ENCODE assay signal across 16 cellular contexts in the genomic region with DNA sequence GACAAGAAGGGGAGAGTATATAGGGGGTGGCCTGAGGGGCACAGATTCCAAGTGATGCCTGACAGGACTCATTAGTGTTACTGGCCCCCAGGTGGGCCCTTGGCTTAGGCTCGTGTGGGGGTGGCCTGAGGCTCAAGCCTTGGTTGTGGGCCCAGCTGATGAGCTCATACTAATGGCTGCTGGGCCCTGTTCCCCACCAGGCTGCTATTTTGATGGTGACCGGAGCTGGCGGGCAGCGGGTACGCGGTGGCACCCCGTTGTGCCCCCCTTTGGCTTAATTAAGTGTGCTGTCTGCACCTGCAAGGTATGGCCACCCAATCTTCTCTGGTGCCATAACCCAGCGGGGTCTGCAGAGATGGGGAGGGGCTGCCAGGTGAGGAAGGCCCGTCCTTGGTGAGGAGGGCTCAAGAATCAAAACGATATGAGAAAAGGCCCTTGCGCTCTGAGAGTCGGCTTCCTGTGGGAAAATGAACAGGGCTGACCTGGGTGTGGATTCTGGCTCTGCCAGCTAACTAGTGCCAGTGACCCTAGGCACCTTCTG. TPM values are rescaled to one million over a fixed set of nuclear protein-coding genes. Genes with fewer than 3 reads are reported as not detected.
A peak's percentile ranks its signal among the peaks of the same experiment; 100 is the strongest.
DNase-seq lines count a peak whose midpoint lies in the region; ATAC-seq and TF ChIP-seq lines count a peak whose summit lies in the region.
"Had no signal": no experiment of that assay in that cellular context is flagged by ENCODE, and none has a peak within 500 bp of the region (broad histone marks: within the 10 kb centered on the region; RNA-seq: fewer than 3 reads in every experiment).

No MANE protein-coding gene starts in this region.

- no peak for ATAC-seq in CD8-positive, alpha-beta T cell
- ATAC-seq: A549 had no signal

- CTCF ChIA-PET in OCI-LY7 (lab: Charles Lee; ENCODE audit: unreplicated experiment): no interaction called here
- CTCF ChIA-PET in CD8-positive, alpha-beta T cell (lab: Charles Lee): no interaction called here

- H3K9ac ChIP-seq in neural progenitor cell: no peak overlapping the region
- H3K9ac ChIP-seq: BLaER1 treated with 17β-estradiol and CSF1 and Interleukin-3, amounts not matched to agents 10 nM and 100 nM had no signal

- H3K4me1 ChIP-seq in neural progenitor cell (no peaks in the 10 kb centered on the region), osteoblast (ENCODE audit: insufficient read depth, low read length) (no peaks in the 10 kb centered on the region), OCI-LY7 (ENCODE audit: insufficient read depth, low read length, poor library complexity, severe bottlenecking) (no peaks in the 10 kb centered on the region)
- no peaks in the 10 kb centered on the region for H3K4me1 ChIP-seq in CD8-positive, alpha-beta T cell (ENCODE audit: insufficient read depth, low read length)
- H3K4me1 ChIP-seq: A549; BLaER1 treated with 17β-estradiol and CSF1 and Interleukin-3, amounts not matched to agents 10 nM and 100 nM; Caco-2 had no signal

- peak overlapping the region; percentile 25 for H3K27ac Mint-ChIP-seq in neural progenitor cell
- H3K27ac Mint-ChIP-seq in CD8-positive, alpha-beta T cell: no peak overlapping the region
- H3K27ac Mint-ChIP-seq: B cell; CD4-positive, alpha-beta memory T cell had no signal

- H3K4me3 ChIP-seq in H7 (ENCODE audit: insufficient read depth, low read depth, low read length): no peak overlapping the region
- no peak overlapping the region for H3K4me3 ChIP-seq in neural progenitor cell
- no peak overlapping the region for H3K4me3 ChIP-seq in osteoblast (ENCODE audit: insufficient read depth, low read length)
- H3K4me3 ChIP-seq in OCI-LY7 (ENCODE audit: low read depth, low read length, poor library complexity, severe bottlenecking): no peak overlapping the region
- H3K4me3 ChIP-seq in CD8-positive, alpha-beta T cell (ENCODE audit: low read depth, low read length): no peak overlapping the region
- H3K4me3 ChIP-seq: A549; BLaER1 treated with 17β-estradiol and CSF1 and Interleukin-3, amounts not matched to agents 10 nM and 100 nM had no signal

- H2AFZ ChIP-seq in neural progenitor cell (replicated peaks): no peak overlapping the region
- no peak overlapping the region for H2AFZ ChIP-seq in osteoblast (ENCODE audit: low read length)
- no peak overlapping the region for H2AFZ ChIP-seq in OCI-LY7 (ENCODE audit: low read length)

- H3K27ac ChIP-seq in neural progenitor cell (no peak overlapping the region), osteoblast (ENCODE audit: low read depth, low read length) (no peak overlapping the region), OCI-LY7 (ENCODE audit: low read depth, low read length, poor library complexity, severe bottlenecking) (no peak overlapping the region)
- no peak overlapping the region for H3K27ac ChIP-seq in CD8-positive, alpha-beta T cell (ENCODE audit: low read depth, low read length)
- H3K27ac ChIP-seq: 22Rv1; A549; BLaER1 treated with 17β-estradiol and CSF1 and Interleukin-3, amounts not matched to agents 10 nM and 100 nM; C4-2B had no signal

- POLR2A ChIA-PET in OCI-LY7 (lab: Charles Lee): no interaction called here
- POLR2A ChIA-PET in CD8-positive, alpha-beta T cell (lab: Charles Lee): no interaction called here

- no TSS peak for BruUV-seq in OCI-LY7 (replicated peaks; lab: Mats Ljungman, UMichigan)

- no peaks in the 10 kb centered on the region for H3K36me3 Mint-ChIP-seq in neural progenitor cell
- no peaks in the 10 kb centered on the region for H3K36me3 Mint-ChIP-seq in CD8-positive, alpha-beta T cell
- H3K36me3 Mint-ChIP-seq: CD4-positive, alpha-beta memory T cell had no signal

- H3K27me3 ChIP-seq in H7 (ENCODE audit: control insufficient read depth, insufficient read depth, low read length) (peaks cover 12% of the 10 kb centered on the region), neural progenitor cell (peaks cover 12% of the 10 kb centered on the region), osteoblast (ENCODE audit: insufficient read depth, low read length) (peaks cover 16% of the 10 kb centered on the region)
- peaks cover 2% of the 10 kb centered on the region for H3K27me3 ChIP-seq in CD8-positive, alpha-beta T cell (ENCODE audit: insufficient read depth, low read length)

- no peaks in the 10 kb centered on the region for H3K9me2 ChIP-seq in OCI-LY7 (ENCODE audit: insufficient read depth, low read length)

- H3K27me3 Mint-ChIP-seq in neural progenitor cell (ENCODE audit: insufficient read depth, low read depth): peaks cover 33% of the 10 kb centered on the region
- H3K27me3 Mint-ChIP-seq in CD8-positive, alpha-beta T cell (ENCODE audit: low read depth): peaks cover 35% of the 10 kb centered on the region

- H3F3A ChIP-seq in neural progenitor cell (ENCODE audit: low read depth): peaks cover 4% of the 10 kb centered on the region

- no peak overlapping the region for H3K4me3 Mint-ChIP-seq in neural progenitor cell
- no peak overlapping the region for H3K4me3 Mint-ChIP-seq in CD8-positive, alpha-beta T cell
- H3K4me3 Mint-ChIP-seq: B cell; CD4-positive, alpha-beta memory T cell had no signal

- intact Hi-C loops in OCI-LY7 (cut with micrococcal nuclease; ENCODE audit: unreplicated experiment): no loop called here
- intact Hi-C loops in CD8-positive, alpha-beta T cell (cut with DNase I, micrococcal nuclease): no loop called here

- no peak for TF ChIP-seq CTCF in neural progenitor cell (IDR thresholded peaks at IDR 0.05)
- no peak for TF ChIP-seq CTCF in osteoblast (IDR thresholded peaks at IDR 0.05; ENCODE audit: extremely low read depth, low read depth, low read length)
- TF ChIP-seq CTCF in OCI-LY7 (conservative IDR thresholded peaks at IDR 0.05; ENCODE audit: low read length): no peak
- TF ChIP-seq CTCF in CD8-positive, alpha-beta T cell (IDR thresholded peaks at IDR 0.05): no peak

- H3K9me3 ChIP-seq in neural progenitor cell (ENCODE audit: low read depth) (no peaks in the 10 kb centered on the region), osteoblast (ENCODE audit: low read depth, low read length) (no peaks in the 10 kb centered on the region), OCI-LY7 (ENCODE audit: low read length) (no peaks in the 10 kb centered on the region)
- no peaks in the 10 kb centered on the region for H3K9me3 ChIP-seq in CD8-positive, alpha-beta T cell (ENCODE audit: low read length)
- H3K9me3 ChIP-seq: A549; BLaER1 treated with 17β-estradiol and CSF1 and Interleukin-3, amounts not matched to agents 10 nM and 100 nM; Caco-2 had no signal

- no peak overlapping the region for H3K4me2 ChIP-seq in neural progenitor cell
- no peak overlapping the region for H3K4me2 ChIP-seq in osteoblast (ENCODE audit: insufficient read depth, low read length)
- H3K4me2 ChIP-seq in OCI-LY7 (ENCODE audit: low read length): no peak overlapping the region
- H3K4me2 ChIP-seq: A549; BLaER1 treated with 17β-estradiol and CSF1 and Interleukin-3, amounts not matched to agents 10 nM and 100 nM had no signal

- H4K20me1 ChIP-seq in neural progenitor cell (ENCODE audit: low read depth) (no peaks in the 10 kb centered on the region), osteoblast (ENCODE audit: insufficient read depth, low read length) (no peaks in the 10 kb centered on the region), OCI-LY7 (ENCODE audit: insufficient read depth, low read length) (no peaks in the 10 kb centered on the region)

- DNase-seq in H7 (peak; percentile 41), neural progenitor cell (ENCODE audit: low spot score) (no peak), osteoblast (ENCODE audit: insufficient read length, low spot score, missing footprints) (peak; percentile 78), OCI-LY7 (ENCODE audit: low spot score) (no peak)
- no peak for DNase-seq in CD8-positive, alpha-beta T cell
- DNase-seq: AML-193; Caco-2; Calu3; CD4-positive, alpha-beta memory T cell; DMS79 treated with DMSO at 0.1 percent for 48 hours; GF-D8 had no signal

- no peaks in the 10 kb centered on the region for H3K79me2 ChIP-seq in neural progenitor cell (ENCODE audit: low read depth)
- no peaks in the 10 kb centered on the region for H3K79me2 ChIP-seq in osteoblast (ENCODE audit: insufficient read depth, low read length)
- no peaks in the 10 kb centered on the region for H3K79me2 ChIP-seq in OCI-LY7 (ENCODE audit: insufficient read depth, low read depth, low read length)

- no peaks in the 10 kb centered on the region for H3K36me3 ChIP-seq in H7 (replicated peaks; ENCODE audit: control insufficient read depth, insufficient read depth, low read length)
- no peaks in the 10 kb centered on the region for H3K36me3 ChIP-seq in neural progenitor cell
- H3K36me3 ChIP-seq in osteoblast (ENCODE audit: insufficient read depth, low read length): no peaks in the 10 kb centered on the region
- no peaks in the 10 kb centered on the region for H3K36me3 ChIP-seq in OCI-LY7 (ENCODE audit: insufficient read depth, low read length)
- H3K36me3 ChIP-seq in CD8-positive, alpha-beta T cell (ENCODE audit: insufficient read depth, low read length): no peaks in the 10 kb centered on the region
- H3K36me3 ChIP-seq: BLaER1 treated with 17β-estradiol and CSF1 and Interleukin-3, amounts not matched to agents 10 nM and 100 nM had no signal

- H3K9me3 Mint-ChIP-seq in neural progenitor cell: peaks cover 3% of the 10 kb centered on the region
- no peaks in the 10 kb centered on the region for H3K9me3 Mint-ChIP-seq in CD8-positive, alpha-beta T cell

- peaks cover 2% of the 10 kb centered on the region for H3K4me1 Mint-ChIP-seq in neural progenitor cell
- H3K4me1 Mint-ChIP-seq in CD8-positive, alpha-beta T cell (ENCODE audit: low read depth): no peaks in the 10 kb centered on the region
- H3K4me1 Mint-ChIP-seq: B cell; CD4-positive, alpha-beta memory T cell had no signal

RNA-seq across cellular contexts. Expression of gene CHRD, which starts 7.4 kb away (rescaled TPM):
- 4.5 and 10.5 TPM in 2 replicates for total RNA-seq in H7 (2014; rRNA removed; shearing (Covaris generic))
- total RNA-seq in neural progenitor cell (ENCODE audit: low replicate concordance): 2.3 and 6.8 TPM in 2 replicates
- 0.29 and 0.36 TPM in 2 replicates for total RNA-seq in osteoblast
- 0.16 TPM in 1 of 2 replicates, not detected in the other for total RNA-seq in OCI-LY7 (2014; rRNA removed; shearing (Covaris generic))
- total RNA-seq in OCI-LY7 (2022): 0.07 TPM in 1 of 2 replicates, not detected in the other
- total RNA-seq in CD8-positive, alpha-beta T cell: not detected
- total RNA-seq: B cell; Calu3; CD4-positive, alpha-beta memory T cell had no signal

RNA-seq across cellular contexts. Expression of gene THPO, which starts 9.2 kb away (rescaled TPM):
- 0.80 and 1.3 TPM in 2 replicates for total RNA-seq in H7 (2014; rRNA removed; shearing (Covaris generic))
- 0.31 and 2.3 TPM in 2 replicates for total RNA-seq in neural progenitor cell (ENCODE audit: low replicate concordance)
- total RNA-seq in osteoblast: under 0.01 TPM in 1 of 2 replicates, not detected in the other
- total RNA-seq in OCI-LY7 (2014; rRNA removed; shearing (Covaris generic)): not detected in 2 replicates
- total RNA-seq in OCI-LY7 (2022): not detected in 2 replicates
- not detected for total RNA-seq in CD8-positive, alpha-beta T cell
- total RNA-seq: B cell; Calu3; CD4-positive, alpha-beta memory T cell had no signal

RNA-seq across cellular contexts. Expression of gene POLR2H, which starts 25.7 kb away (rescaled TPM):
- total RNA-seq in H7 (2014; rRNA removed; shearing (Covaris generic)): 92.8 and 100 TPM in 2 replicates
- total RNA-seq in neural progenitor cell (ENCODE audit: low replicate concordance) (128 and 173 TPM in 2 replicates), osteoblast (47.4 and 61.2 TPM in 2 replicates), OCI-LY7 (2022) (73.0 and 80.1 TPM in 2 replicates)
- total RNA-seq in OCI-LY7 (2014; rRNA removed; shearing (Covaris generic)): 62.5 and 85.8 TPM in 2 replicates
- 10 to 100 TPM; 15.6 to 18.4 TPM for total RNA-seq in CD8-positive, alpha-beta T cell

RNA-seq across cellular contexts. Expression of gene CLCN2, which starts 25.8 kb away (rescaled TPM):
- total RNA-seq in H7 (2014; rRNA removed; shearing (Covaris generic)): 17.1 and 22.3 TPM in 2 replicates
- total RNA-seq in neural progenitor cell (ENCODE audit: low replicate concordance): 16.5 and 38.2 TPM in 2 replicates
- 3.2 and 4.3 TPM in 2 replicates for total RNA-seq in osteoblast
- total RNA-seq in OCI-LY7 (2014; rRNA removed; shearing (Covaris generic)): 4.2 and 8.5 TPM in 2 replicates
- total RNA-seq in OCI-LY7 (2022): 14.2 and 15.0 TPM in 2 replicates
- 1 to 10 TPM; 2.7 to 3.9 TPM for total RNA-seq in CD8-positive, alpha-beta T cell

RNA-seq across cellular contexts. Expression of gene FAM131A, which starts 49.8 kb away (rescaled TPM):
- 36.9 and 41.1 TPM in 2 replicates for total RNA-seq in H7 (2014; rRNA removed; shearing (Covaris generic))
- total RNA-seq in neural progenitor cell (ENCODE audit: low replicate concordance) (17.2 and 37.7 TPM in 2 replicates), osteoblast (9.8 and 10.6 TPM in 2 replicates), OCI-LY7 (2022) (3.7 and 4.2 TPM in 2 replicates)
- total RNA-seq in OCI-LY7 (2014; rRNA removed; shearing (Covaris generic)): 3.8 and 5.2 TPM in 2 replicates
- 10 to 100 TPM in 1 of 2 experiments, 1 to 10 TPM in 1; 9.8 to 11.1 TPM for total RNA-seq in CD8-positive, alpha-beta T cell

Comparison
In these comparisons a context has a peak if more than half of its experiments do, and no peak if none do; other contexts are left out.
1. DNase-seq: peak in H7 (single experiment) and osteoblast (single experiment); none in neural progenitor cell (single experiment), OCI-LY7 (single experiment) and CD8-positive, alpha-beta T cell (0 of 7).